15 cellular contexts compared by ENCODE assay signal in the genomic region with DNA sequence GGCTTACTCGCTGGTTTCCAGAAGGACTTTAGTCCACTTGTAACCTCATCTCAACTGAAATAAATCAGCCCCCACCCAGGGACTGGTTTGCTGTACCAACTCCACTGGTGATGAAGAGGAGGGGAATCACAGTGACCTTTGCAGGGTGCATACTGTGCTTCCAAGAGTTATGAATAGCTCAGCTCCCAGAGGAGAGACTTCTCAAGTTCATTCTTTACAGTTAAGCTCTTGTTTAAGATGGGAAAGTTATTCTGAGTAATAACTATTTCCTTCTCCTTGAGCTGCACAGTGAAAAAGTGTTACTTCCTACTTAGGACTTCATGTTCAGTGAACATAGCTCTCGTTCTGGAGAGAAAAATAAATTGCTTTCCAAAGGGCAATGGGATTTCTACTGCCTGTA.
DNase-seq lines count a peak whose midpoint lies in the region; ATAC-seq and TF ChIP-seq lines count a peak whose summit lies in the region.
"Had no signal": no experiment of that assay in that cellular context is flagged by ENCODE, and none has a peak within 500 bp of the region (broad histone marks: within the 10 kb centered on the region; RNA-seq: fewer than 3 reads in every experiment).

No MANE protein-coding gene starts in this region.

- H4K8ac ChIP-seq in IMR-90 (ENCODE audit: low read depth in 2 of 2, low read length in 2 of 2): no peak overlapping the region

- H4K5ac ChIP-seq in IMR-90 (ENCODE audit: low read depth, low read length): no peak overlapping the region; the same call in 1 of the 2 replicates

- no peak overlapping the region for H3K27ac ChIP-seq in left ventricle myocardium inferior (replicated peaks)
- no peak overlapping the region for H3K27ac ChIP-seq in IMR-90 (ENCODE audit: insufficient read depth, low read length)
- no peak overlapping the region for H3K27ac ChIP-seq in mammary epithelial cell (ENCODE audit: insufficient read depth, low read depth, low read length)
- no peak overlapping the region for H3K27ac ChIP-seq in effector memory CD4-positive, alpha-beta T cell (ENCODE audit: insufficient read depth, low read length, poor library complexity, severe bottlenecking)
- H3K27ac ChIP-seq: BLaER1 treated with 17β-estradiol and CSF1 and Interleukin-3, amounts not matched to agents 10 nM and 100 nM; GM23248 had no signal

- POLR2A ChIA-PET in IMR-90 (lab: Charles Lee; ENCODE audit: unreplicated experiment): no interaction called here

- no peak overlapping the region for H3K23ac ChIP-seq in IMR-90 (ENCODE audit: low read depth, low read length)

- no peak overlapping the region for H2BK120ac ChIP-seq in IMR-90 (ENCODE audit: low read depth, low read length)

- no peak for TF ChIP-seq POLR2A in IMR-90 (IDR thresholded peaks at IDR 0.05; ENCODE audit: low read depth, low read length)

- H3K79me1 ChIP-seq in IMR-90 (ENCODE audit: low read depth in 1 of 2, low read length in 2 of 2): no peaks in the 10 kb centered on the region

- H3K9me3 ChIP-seq in left ventricle myocardium inferior (replicated peaks) (peaks cover 11% of the 10 kb centered on the region), IMR-90 (ENCODE audit: control insufficient read depth, insufficient read depth, low read length) (peaks cover 5% of the 10 kb centered on the region; the same call in 1 of the 2 replicates), adipocyte (ENCODE audit: control insufficient read depth, low read length) (peaks cover 3% of the 10 kb centered on the region), mammary epithelial cell (replicated peaks; ENCODE audit: insufficient read depth, low read length) (no peaks in the 10 kb centered on the region)
- H3K9me3 ChIP-seq in effector memory CD4-positive, alpha-beta T cell (ENCODE audit: control insufficient read depth, low read length): no peaks in the 10 kb centered on the region

- dilution Hi-C loops in IMR-90 (cut with HindIII; ENCODE audit: low sequenced_read_pairs, unreplicated experiment): no loop called here
- dilution Hi-C loops in mammary epithelial cell (cut with HindIII; ENCODE audit: low sequenced_read_pairs): no loop called here

- no peak overlapping the region for H3K4me2 ChIP-seq in IMR-90 (ENCODE audit: low read depth, low read length)
- H3K4me2 ChIP-seq in mammary epithelial cell (ENCODE audit: insufficient read depth, low read depth, low read length): no peak overlapping the region

- H2AFZ ChIP-seq in IMR-90 (replicated peaks; ENCODE audit: low read length, poor library complexity) (no peak overlapping the region), mammary epithelial cell (ENCODE audit: low read depth, low read length) (no peak overlapping the region)
- H2AFZ ChIP-seq: GM23248 had no signal

- H3K79me2 ChIP-seq in mammary epithelial cell (ENCODE audit: insufficient read depth, low read length): no peaks in the 10 kb centered on the region

- H3K27me3 ChIP-seq in left ventricle myocardium inferior (ENCODE audit: low read depth): no peaks in the 10 kb centered on the region
- no peaks in the 10 kb centered on the region for H3K27me3 ChIP-seq in IMR-90 (ENCODE audit: control insufficient read depth, insufficient read depth, low read length)
- H3K27me3 ChIP-seq in adipocyte (replicated peaks; ENCODE audit: control insufficient read depth, insufficient read depth, low read length): no peaks in the 10 kb centered on the region
- no peaks in the 10 kb centered on the region for H3K27me3 ChIP-seq in mammary epithelial cell (ENCODE audit: insufficient read depth, low read length)
- H3K27me3 ChIP-seq in effector memory CD4-positive, alpha-beta T cell (replicated peaks; ENCODE audit: control insufficient read depth, insufficient read depth, low read length, poor library complexity, severe bottlenecking): no peaks in the 10 kb centered on the region
- H3K27me3 ChIP-seq: BLaER1 treated with 17β-estradiol and CSF1 and Interleukin-3, amounts not matched to agents 10 nM and 100 nM had no signal

- H4K20me1 ChIP-seq in IMR-90 (ENCODE audit: insufficient read depth, low read length) (no peaks in the 10 kb centered on the region), mammary epithelial cell (ENCODE audit: insufficient read depth, low read length) (no peaks in the 10 kb centered on the region)
- H4K20me1 ChIP-seq: BLaER1 treated with 17β-estradiol and CSF1 and Interleukin-3, amounts not matched to agents 10 nM and 100 nM had no signal

- H3K14ac ChIP-seq in IMR-90 (replicated peaks; ENCODE audit: low read depth, low read length): no peak overlapping the region

- H3K18ac ChIP-seq in IMR-90 (ENCODE audit: low read depth, low read length): no peak overlapping the region

- H4K91ac ChIP-seq in IMR-90 (ENCODE audit: insufficient read depth, low read depth, low read length): no peak overlapping the region

- H3K56ac ChIP-seq in IMR-90 (ENCODE audit: extremely low read depth, insufficient read depth, low read length): no peak overlapping the region

- H2AK5ac ChIP-seq in IMR-90 (ENCODE audit: low read depth, low read length): no peak overlapping the region

- WGBS in IMR-90 (ENCODE audit: extremely low coverage in 2 of 2, insufficient read length in 1 of 2), 2 experiments: no CpG with 5 or more reads among the region's 2 CpGs
- WGBS in mammary epithelial cell (ENCODE audit: low coverage, missing lambda C conversion rate): 71% methylated on average over 2 of the region's 2 CpGs

- TF ChIP-seq CTCF in left ventricle myocardium inferior (IDR thresholded peaks at IDR 0.05; ENCODE audit: borderline replicate concordance) (no peak), IMR-90 (conservative IDR thresholded peaks at IDR 0.05; ENCODE audit: low read depth, low read length) (no peak), mammary epithelial cell (conservative IDR thresholded peaks at IDR 0.05 in 1 of 2, IDR thresholded peaks at IDR 0.05 in 1 of 2; ENCODE audit: extremely low read depth in 1 of 2, insufficient read depth in 1 of 2, low read depth in 1 of 2, low read length in 2 of 2) (no peak)

- H3K36me3 ChIP-seq in left ventricle myocardium inferior (no peaks in the 10 kb centered on the region), IMR-90 (ENCODE audit: control insufficient read depth, insufficient read depth, low read length) (no peaks in the 10 kb centered on the region), adipocyte (ENCODE audit: control insufficient read depth, insufficient read depth, low read length, severe bottlenecking) (no peaks in the 10 kb centered on the region), mammary epithelial cell (ENCODE audit: insufficient read depth, low read length) (no peaks in the 10 kb centered on the region)
- H3K36me3 ChIP-seq in effector memory CD4-positive, alpha-beta T cell (ENCODE audit: control insufficient read depth, insufficient read depth, low read length): no peaks in the 10 kb centered on the region
- H3K36me3 ChIP-seq: BLaER1 treated with 17β-estradiol and CSF1 and Interleukin-3, amounts not matched to agents 10 nM and 100 nM had no signal

- peak; percentile 56 for ATAC-seq in Right ventricle myocardium superior (ENCODE audit: poor library complexity)
- ATAC-seq in IMR-90 (ENCODE audit: low read depth): peak; percentile 60
- ATAC-seq: GM12878, HCT116, HepG2 had no signal

- in situ Hi-C loops in IMR-90 (cut with MboI; ENCODE audit: low sequenced_read_pairs): loop anchor here (10.0 kb wide), 1 partner anchor 1103 kb away; no protein-coding TSS in a partner anchor
- in situ Hi-C loops in mammary epithelial cell (cut with MboI; ENCODE audit: low sequenced_read_pairs in 2 of 2): loop anchor here in 1 of 2 donors (25.0 kb wide), 1 partner anchor 1085 kb away; no protein-coding TSS in a partner anchor

- DNase-seq in Right ventricle myocardium superior: no peak
- DNase-seq in left ventricle myocardium inferior: no peak
- no peak for DNase-seq in IMR-90
- peak; percentile 18 for DNase-seq in adipocyte (ENCODE audit: low read depth)
- DNase-seq in superior temporal gyrus (ENCODE audit: extremely low spot score): peak; percentile 44
- no peak for DNase-seq in mammary epithelial cell
- no peak for DNase-seq in effector memory CD4-positive, alpha-beta T cell
- DNase-seq: ACHN; CD4-positive, alpha-beta memory T cell; DMS79; GM23248 had no signal

- H2AK9ac ChIP-seq in IMR-90 (replicated peaks; ENCODE audit: low read depth, low read length, poor library complexity): no peak overlapping the region

- H2BK20ac ChIP-seq in IMR-90 (ENCODE audit: low read depth, low read length): no peak overlapping the region

- no peak overlapping the region for H3K9ac ChIP-seq in IMR-90 (ENCODE audit: low read depth, low read length)
- H3K9ac ChIP-seq in adipocyte (ENCODE audit: low read length): no peak overlapping the region
- H3K9ac ChIP-seq in mammary epithelial cell (ENCODE audit: insufficient read depth, low read length): no peak overlapping the region
- H3K9ac ChIP-seq: BLaER1 treated with 17β-estradiol and CSF1 and Interleukin-3, amounts not matched to agents 10 nM and 100 nM; GM23248 had no signal

- H2BK15ac ChIP-seq in IMR-90 (ENCODE audit: low read depth, low read length): no peak overlapping the region

- H3K4me1 ChIP-seq in left ventricle myocardium inferior: peaks cover 11% of the 10 kb centered on the region
- peaks cover 3% of the 10 kb centered on the region for H3K4me1 ChIP-seq in IMR-90 (ENCODE audit: control insufficient read depth, insufficient read depth, low read length)
- peaks cover 16% of the 10 kb centered on the region for H3K4me1 ChIP-seq in adipocyte (ENCODE audit: control insufficient read depth, insufficient read depth, low read length)
- peaks cover 15% of the 10 kb centered on the region for H3K4me1 ChIP-seq in mammary epithelial cell (ENCODE audit: insufficient read depth, low read length)
- no peaks in the 10 kb centered on the region for H3K4me1 ChIP-seq in effector memory CD4-positive, alpha-beta T cell (ENCODE audit: control insufficient read depth, insufficient read depth, low read length, poor library complexity, severe bottlenecking)

- BruUV-seq in IMR-90 (replicated peaks; lab: Mats Ljungman, UMichigan) (no TSS peak), mammary epithelial cell (replicated peaks; lab: Mats Ljungman, UMichigan) (no TSS peak)

- H3K4me3 ChIP-seq in left ventricle myocardium inferior: no peak overlapping the region
- no peak overlapping the region for H3K4me3 ChIP-seq in IMR-90 (ENCODE audit: insufficient read depth, low read depth, low read length)
- no peak overlapping the region for H3K4me3 ChIP-seq in adipocyte (ENCODE audit: low read length)
- H3K4me3 ChIP-seq in mammary epithelial cell (replicated peaks in 1 of 3; ENCODE audit: insufficient read depth in 1 of 3, low read depth in 2 of 3, low read length in 3 of 3): no peak overlapping the region
- H3K4me3 ChIP-seq in effector memory CD4-positive, alpha-beta T cell (ENCODE audit: insufficient read depth, low read depth, low read length, poor library complexity, severe bottlenecking): no peak overlapping the region
- H3K4me3 ChIP-seq: BLaER1 treated with 17β-estradiol and CSF1 and Interleukin-3, amounts not matched to agents 10 nM and 100 nM; GM12878; GM23248 had no signal

- no peak overlapping the region for H2BK5ac ChIP-seq in IMR-90 (ENCODE audit: low read depth, low read length, poor library complexity, severe bottlenecking)

- H3K4ac ChIP-seq in IMR-90 (ENCODE audit: low read depth, low read length): no peak overlapping the region

- no peak for TF ChIP-seq RAD21 in IMR-90 (IDR thresholded peaks at IDR 0.05; ENCODE audit: low read length)

- no peaks in the 10 kb centered on the region for H3K9me1 ChIP-seq in IMR-90 (ENCODE audit: insufficient read depth, low read length)

- CTCF ChIA-PET in IMR-90 (lab: Yijun Ruan, JAX) (no interaction called here), mammary epithelial cell (lab: Charles Lee; ENCODE audit: low non-redundant PET) (no interaction called here)

- intact Hi-C loops in Right ventricle myocardium superior (cut with DNase I): no loop called here
- intact Hi-C loops in left ventricle myocardium inferior (cut with micrococcal nuclease): no loop called here
- intact Hi-C loops in IMR-90 (cut with micrococcal nuclease): no loop called here
- intact Hi-C loops in mammary epithelial cell (cut with micrococcal nuclease): no loop called here

Comparison
In these comparisons a context has a peak if more than half of its experiments do, and no peak if none do; other contexts are left out.
1. DNase-seq: peak in adipocyte (single experiment) and superior temporal gyrus (single experiment); none in Right ventricle myocardium superior (single experiment), left ventricle myocardium inferior (single experiment), IMR-90 (single experiment), mammary epithelial cell (single experiment) and effector memory CD4-positive, alpha-beta T cell (0 of 3).